ENCODE assay signal across 8 cellular contexts in genomic region chrX:23952984-23953907, GRCh38. TPM values are rescaled to one million over a fixed set of nuclear protein-coding genes. Genes with fewer than 3 reads are reported as not detected.
DNase-seq lines count a peak whose midpoint lies in the region; ATAC-seq and TF ChIP-seq lines count a peak whose summit lies in the region.

No MANE protein-coding gene starts in this region.

- no TSS peak for BruUV-seq in Caco-2 (replicated peaks; lab: Mats Ljungman, UMichigan)

- POLR2A ChIA-PET in Caco-2 (lab: Charles Lee): no interaction called here

- peak overlapping the region; percentile 51 for H3K4me3 ChIP-seq in effector memory CD4-positive, alpha-beta T cell (ENCODE audit: insufficient read depth, low read depth, low read length, poor library complexity, severe bottlenecking)
- no peak overlapping the region for H3K4me3 ChIP-seq in Caco-2 (ENCODE audit: low read depth, low read length)

- H3K27me3 Mint-ChIP-seq in Caco-2 (ENCODE audit: insufficient read depth, unreplicated experiment): no peaks in the 10 kb centered on the region

- intact Hi-C loops in Caco-2 (cut with micrococcal nuclease; ENCODE audit: unreplicated experiment): no loop called here

- peaks cover 3% of the 10 kb centered on the region for H3K4me1 ChIP-seq in effector memory CD4-positive, alpha-beta T cell (ENCODE audit: control insufficient read depth, insufficient read depth, low read length, poor library complexity, severe bottlenecking)
- no peaks in the 10 kb centered on the region for H3K4me1 ChIP-seq in Caco-2

- H3K9me3 Mint-ChIP-seq in Caco-2 (ENCODE audit: unreplicated experiment): no peaks in the 10 kb centered on the region

- no peaks in the 10 kb centered on the region for H3K4me1 Mint-ChIP-seq in Caco-2 (ENCODE audit: low read depth, unreplicated experiment)

- H3K9me3 ChIP-seq in effector memory CD4-positive, alpha-beta T cell (ENCODE audit: control insufficient read depth, low read length): no peaks in the 10 kb centered on the region
- no peaks in the 10 kb centered on the region for H3K9me3 ChIP-seq in Caco-2

- no peaks in the 10 kb centered on the region for H3K36me3 ChIP-seq in effector memory CD4-positive, alpha-beta T cell (ENCODE audit: control insufficient read depth, insufficient read depth, low read length)
- no peaks in the 10 kb centered on the region for H3K36me3 ChIP-seq in Caco-2 (ENCODE audit: control insufficient read depth, insufficient read depth, low read length)

- H3K36me3 Mint-ChIP-seq in Caco-2 (ENCODE audit: insufficient read depth, unreplicated experiment): no peaks in the 10 kb centered on the region

- peak; percentile 90 for ATAC-seq in GM21367 (IDR thresholded peaks at IDR 0.05; ENCODE audit: unreplicated experiment)
- ATAC-seq in HG03565 (IDR thresholded peaks at IDR 0.05; ENCODE audit: unreplicated experiment): peak; percentile 90

- no peaks in the 10 kb centered on the region for H3K27me3 ChIP-seq in effector memory CD4-positive, alpha-beta T cell (replicated peaks; ENCODE audit: control insufficient read depth, insufficient read depth, low read length, poor library complexity, severe bottlenecking)
- no peaks in the 10 kb centered on the region for H3K27me3 ChIP-seq in Caco-2 (replicated peaks; ENCODE audit: control insufficient read depth, insufficient read depth, low read length)

- CTCF ChIA-PET in Caco-2 (lab: Charles Lee): no interaction called here

- H3K4me3 Mint-ChIP-seq in Caco-2 (ENCODE audit: unreplicated experiment): no peak overlapping the region

- peak overlapping the region; percentile 62 for H3K27ac ChIP-seq in effector memory CD4-positive, alpha-beta T cell (ENCODE audit: insufficient read depth, low read length, poor library complexity, severe bottlenecking)

- DNase-seq in Daoy (ENCODE audit: low read depth) (peak; percentile 2), UCSD-AML1 (lab: John Stamatoyannopoulos, UW; ENCODE audit: unreplicated experiment) (peak; percentile 44), EL (no peak), Caco-2 (no peak)
- peak; percentile 0 to 9 (median 5) for DNase-seq in effector memory CD4-positive, alpha-beta T cell
- peak; percentile 18 to 27 for DNase-seq in stimulated activated CD4-positive, alpha-beta T cell treated with anti-CD3 and anti-CD28 coated beads, Interleukin-2, amount 100 ng/mL, for 24 hours

- H3K27ac Mint-ChIP-seq in Caco-2 (ENCODE audit: unreplicated experiment): no peak overlapping the region

- no peak for TF ChIP-seq CTCF in Caco-2 (IDR thresholded peaks at IDR 0.05; ENCODE audit: insufficient read depth in 1 of 2, low read depth in 1 of 2, low read length in 1 of 2, severe bottlenecking in 1 of 2, unreplicated experiment in 1 of 2)

RNA-seq across cellular contexts. Expression of gene CXorf58, which starts 45.4 kb away (rescaled TPM):
- total RNA-seq in Daoy (2014; rRNA removed; shearing (Covaris generic)): not detected in 2 replicates
- not detected in 2 replicates for total RNA-seq in Caco-2 (2022)

RNA-seq across cellular contexts. Expression of gene APOO, which starts 45.5 kb away (rescaled TPM):
- 29.4 and 49.9 TPM in 2 replicates for total RNA-seq in Daoy (2014; rRNA removed; shearing (Covaris generic))
- total RNA-seq in Caco-2 (2022): 23.4 and 24.0 TPM in 2 replicates

Comparison
In these comparisons a context has a peak if more than half of its experiments do, and no peak if none do; other contexts are left out.
1. DNase-seq: peak in Daoy (single experiment), UCSD-AML1 (single experiment), effector memory CD4-positive, alpha-beta T cell (3 of 3) and stimulated activated CD4-positive, alpha-beta T cell treated with anti-CD3 and anti-CD28 coated beads, Interleukin-2, amount 100 ng/mL, for 24 hours (2 of 2); none in EL (single experiment) and Caco-2 (0 of 2).